ENCODE assay signal across 16 cellular contexts in the genomic region with DNA sequence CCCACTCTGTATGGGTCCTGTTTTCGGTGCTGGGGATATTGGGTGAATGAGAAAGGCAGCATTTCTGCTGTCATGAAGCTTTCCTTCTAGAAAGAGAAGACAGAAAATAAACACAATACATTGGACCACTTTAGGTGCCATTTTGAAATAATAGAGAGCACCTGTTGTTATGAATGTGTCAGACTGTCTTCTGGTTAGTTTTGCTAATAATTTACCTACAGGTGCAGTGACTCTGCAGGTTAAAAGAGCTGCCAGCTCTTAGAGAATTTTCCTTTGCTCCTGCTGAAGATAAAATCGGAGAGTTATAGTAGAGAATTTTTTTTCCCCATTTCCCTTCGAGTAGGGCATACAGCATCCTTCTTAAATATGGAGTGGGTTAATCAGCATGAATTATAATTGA. TPM values are rescaled to one million over a fixed set of nuclear protein-coding genes. Genes with fewer than 3 reads are reported as not detected.
DNase-seq lines count a peak whose midpoint lies in the region; ATAC-seq, FAIRE-seq and TF ChIP-seq lines count a peak whose summit lies in the region.
"Had no signal": no experiment of that assay in that cellular context is flagged by ENCODE, and none has a peak within 500 bp of the region (broad histone marks: within the 10 kb centered on the region; RNA-seq: fewer than 3 reads in every experiment).

No MANE protein-coding gene starts in this region.

- H3K36me3 ChIP-seq in body of pancreas (replicated peaks in 1 of 2; ENCODE audit: insufficient read depth in 1 of 2, low read depth in 2 of 2) (no peaks in the 10 kb centered on the region), pancreas (no peaks in the 10 kb centered on the region)

- TF ChIP-seq CTCF in body of pancreas (IDR thresholded peaks at IDR 0.05): no peak
- TF ChIP-seq CTCF in pancreas (IDR thresholded peaks at IDR 0.05): no peak

- H3K4me1 ChIP-seq in body of pancreas (peaks cover 19% of the 10 kb centered on the region), pancreas (peaks cover 0 to 15% (median 0%) of the 10 kb centered on the region in 3 donors)

- intact Hi-C loops in body of pancreas (cut with DNase I) (no loop called here), pancreas (cut with DNase I) (no loop called here)

- H3K4me3 ChIP-seq in body of pancreas (no peak overlapping the region), pancreas (no peak overlapping the region)

- DNase-seq in NCI-H1436 (lab: John Stamatoyannopoulos, UW) (peak; percentile 21), NCI-H1436 treated with DMSO at 0.1 percent for 48 hours (lab: John Stamatoyannopoulos, UW) (no peak), NCI-H510A treated with DMSO at 0.1 percent for 48 hours (lab: John Stamatoyannopoulos, UW) (peak; percentile 87), body of pancreas (no peak), pancreas (no peak), NCI-H2081 (lab: John Stamatoyannopoulos, UW) (no peak)
- DNase-seq in activated CD8-positive, alpha-beta memory T cell treated with anti-CD3 and anti-CD28 coated beads, Interleukin-2, amount 50 U/mL, for 4 hours: no peak
- DNase-seq in stimulated activated effector memory CD8-positive, alpha-beta T cell treated with anti-CD3 and anti-CD28 coated beads, Interleukin-12 subunit alpha, Interleukin-12 subunit beta, amount 100 ng/mL, for 72 hours (ENCODE audit: low spot score in 2 of 2): no peak
- DNase-seq: Caco-2, GF-D8, GOT3, NCI-H2029, NCI-H226, SIG-M5, T-helper 17 cell had no signal

- H3K36me3 Mint-ChIP-seq in stimulated activated effector memory CD8-positive, alpha-beta T cell treated with anti-CD3 and anti-CD28 coated beads, Interleukin-12 subunit alpha, Interleukin-12 subunit beta, amount 100 ng/mL, for 72 hours: no peaks in the 10 kb centered on the region

- no peaks in the 10 kb centered on the region for H3K27me3 ChIP-seq in body of pancreas
- H3K27me3 ChIP-seq in pancreas: no peaks in the 10 kb centered on the region

- H3K27ac ChIP-seq in body of pancreas (peak overlapping the region in 1 of 4 donors; percentile 39), pancreas (peak overlapping the region in 1 of 4 donors; percentile 17)
- H3K27ac ChIP-seq: C4-2B had no signal

- no peak overlapping the region for H3K4me3 Mint-ChIP-seq in stimulated activated effector memory CD8-positive, alpha-beta T cell treated with anti-CD3 and anti-CD28 coated beads, Interleukin-12 subunit alpha, Interleukin-12 subunit beta, amount 100 ng/mL, for 72 hours
- H3K4me3 Mint-ChIP-seq: T-helper 17 cell had no signal

- no peak overlapping the region for H3K27ac Mint-ChIP-seq in stimulated activated effector memory CD8-positive, alpha-beta T cell treated with anti-CD3 and anti-CD28 coated beads, Interleukin-12 subunit alpha, Interleukin-12 subunit beta, amount 100 ng/mL, for 72 hours
- H3K27ac Mint-ChIP-seq: T-helper 17 cell had no signal

- H3K9me3 ChIP-seq in body of pancreas (no peaks in the 10 kb centered on the region), pancreas (no peaks in the 10 kb centered on the region)

- TF ChIP-seq POLR2A in body of pancreas (IDR thresholded peaks at IDR 0.05): no peak

- WGBS in body of pancreas, 2 donors: 17 to 18% methylated on average over 3 of the region's 3 CpGs
- 18 to 29% methylated on average over 3 of the region's 3 CpGs for WGBS in pancreas, 2 donors

- no peak for FAIRE-seq in pancreas (lab: Jason Lieb, UNC)

- ATAC-seq in body of pancreas (peak; percentile 68), pancreas (peak; percentile 43 to 89 (median 80))
- ATAC-seq in stimulated activated effector memory CD8-positive, alpha-beta T cell treated with anti-CD3 and anti-CD28 coated beads, Interleukin-12 subunit alpha, Interleukin-12 subunit beta, amount 100 ng/mL, for 72 hours: no peak
- ATAC-seq: T-helper 17 cell had no signal

- H3K9me3 Mint-ChIP-seq in stimulated activated effector memory CD8-positive, alpha-beta T cell treated with anti-CD3 and anti-CD28 coated beads, Interleukin-12 subunit alpha, Interleukin-12 subunit beta, amount 100 ng/mL, for 72 hours: no peaks in the 10 kb centered on the region

- H3K4me1 Mint-ChIP-seq in stimulated activated effector memory CD8-positive, alpha-beta T cell treated with anti-CD3 and anti-CD28 coated beads, Interleukin-12 subunit alpha, Interleukin-12 subunit beta, amount 100 ng/mL, for 72 hours: no peaks in the 10 kb centered on the region
- H3K4me1 Mint-ChIP-seq: T-helper 17 cell had no signal

RNA-seq across cellular contexts. Expression of gene GCLC, which starts 21.9 kb away (rescaled TPM):
- total RNA-seq in body of pancreas (10 to 100 TPM; 27.2 to 30.7 TPM), pancreas (10 to 100 TPM; 10.0 to 29.5 (median 18.0) TPM)
- polyA plus RNA-seq in pancreas: 10 to 100 TPM in 1 of 2 donors, 1 to 10 TPM in 1; 5.9 to 10.4 TPM

Comparison
In these comparisons a context has a peak if more than half of its experiments do, and no peak if none do; other contexts are left out.
1. DNase-seq: peak in NCI-H1436 (single experiment) and NCI-H510A treated with DMSO at 0.1 percent for 48 hours (single experiment); none in NCI-H1436 treated with DMSO at 0.1 percent for 48 hours (single experiment), body of pancreas (0 of 4), pancreas (0 of 6), activated CD8-positive, alpha-beta memory T cell treated with anti-CD3 and anti-CD28 coated beads, Interleukin-2, amount 50 U/mL, for 4 hours (single experiment), stimulated activated effector memory CD8-positive, alpha-beta T cell treated with anti-CD3 and anti-CD28 coated beads, Interleukin-12 subunit alpha, Interleukin-12 subunit beta, amount 100 ng/mL, for 72 hours (0 of 2) and NCI-H2081 (0 of 2).